1 cellular context compared by ENCODE assay signal in genomic region chr16:72996291-72997062, GRCh38.
TF ChIP-seq lines count a peak whose summit lies in the region.

No MANE protein-coding gene starts in this region.

TF ChIP-seq in HepG2, 621 proteins besides CTCF, POLR2A, EP300 and RAD21 (continued from another document and continues in another):
- TF ChIP-seq ZNF407 (CRISPR knock-in tag; IDR thresholded peaks at IDR 0.05; ENCODE audit: not compliant biosample characterization) = no peak
- TF ChIP-seq TARDBP (CRISPR knock-in tag; IDR thresholded peaks at IDR 0.05) = 0 out of 2 replicates have a peak, but pooled peaks have one; percentile 62
- TF ChIP-seq SRSF9 (IDR thresholded peaks at IDR 0.05; ENCODE audit: borderline replicate concordance, insufficient read depth, low read depth, low read length, poor library complexity, severe bottlenecking) = no peak
- TF ChIP-seq ZSCAN29 (CRISPR knock-in tag; conservative IDR thresholded peaks at IDR 0.05) = peak; percentile 73; the same call in 1 of the 2 replicates
- peak; percentile 67 for TF ChIP-seq POGZ (CRISPR knock-in tag; IDR thresholded peaks at IDR 0.05)
- peak; percentile 48; the same call in 1 of the 2 replicates for TF ChIP-seq RARA (CRISPR knock-in tag; IDR thresholded peaks at IDR 0.05)
- TF ChIP-seq, protein P1, sequence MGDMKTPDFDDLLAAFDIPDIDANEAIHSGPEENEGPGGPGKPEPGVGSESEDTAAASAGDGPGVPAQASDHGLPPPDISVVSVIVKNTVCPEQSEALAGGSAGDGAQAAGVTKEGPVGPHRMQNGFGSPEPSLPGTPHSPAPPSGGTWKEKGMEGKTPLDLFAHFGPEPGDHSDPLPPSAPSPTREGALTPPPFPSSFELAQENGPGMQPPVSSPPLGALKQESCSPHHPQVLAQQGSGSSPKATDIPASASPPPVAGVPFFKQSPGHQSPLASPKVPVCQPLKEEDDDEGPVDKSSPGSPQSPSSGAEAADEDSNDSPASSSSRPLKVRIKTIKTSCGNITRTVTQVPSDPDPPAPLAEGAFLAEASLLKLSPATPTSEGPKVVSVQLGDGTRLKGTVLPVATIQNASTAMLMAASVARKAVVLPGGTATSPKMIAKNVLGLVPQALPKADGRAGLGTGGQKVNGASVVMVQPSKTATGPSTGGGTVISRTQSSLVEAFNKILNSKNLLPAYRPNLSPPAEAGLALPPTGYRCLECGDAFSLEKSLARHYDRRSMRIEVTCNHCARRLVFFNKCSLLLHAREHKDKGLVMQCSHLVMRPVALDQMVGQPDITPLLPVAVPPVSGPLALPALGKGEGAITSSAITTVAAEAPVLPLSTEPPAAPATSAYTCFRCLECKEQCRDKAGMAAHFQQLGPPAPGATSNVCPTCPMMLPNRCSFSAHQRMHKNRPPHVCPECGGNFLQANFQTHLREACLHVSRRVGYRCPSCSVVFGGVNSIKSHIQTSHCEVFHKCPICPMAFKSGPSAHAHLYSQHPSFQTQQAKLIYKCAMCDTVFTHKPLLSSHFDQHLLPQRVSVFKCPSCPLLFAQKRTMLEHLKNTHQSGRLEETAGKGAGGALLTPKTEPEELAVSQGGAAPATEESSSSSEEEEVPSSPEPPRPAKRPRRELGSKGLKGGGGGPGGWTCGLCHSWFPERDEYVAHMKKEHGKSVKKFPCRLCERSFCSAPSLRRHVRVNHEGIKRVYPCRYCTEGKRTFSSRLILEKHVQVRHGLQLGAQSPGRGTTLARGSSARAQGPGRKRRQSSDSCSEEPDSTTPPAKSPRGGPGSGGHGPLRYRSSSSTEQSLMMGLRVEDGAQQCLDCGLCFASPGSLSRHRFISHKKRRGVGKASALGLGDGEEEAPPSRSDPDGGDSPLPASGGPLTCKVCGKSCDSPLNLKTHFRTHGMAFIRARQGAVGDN (CRISPR knock-in tag; IDR thresholded peaks at IDR 0.05) = peak; percentile 55
- TF ChIP-seq, protein P2, sequence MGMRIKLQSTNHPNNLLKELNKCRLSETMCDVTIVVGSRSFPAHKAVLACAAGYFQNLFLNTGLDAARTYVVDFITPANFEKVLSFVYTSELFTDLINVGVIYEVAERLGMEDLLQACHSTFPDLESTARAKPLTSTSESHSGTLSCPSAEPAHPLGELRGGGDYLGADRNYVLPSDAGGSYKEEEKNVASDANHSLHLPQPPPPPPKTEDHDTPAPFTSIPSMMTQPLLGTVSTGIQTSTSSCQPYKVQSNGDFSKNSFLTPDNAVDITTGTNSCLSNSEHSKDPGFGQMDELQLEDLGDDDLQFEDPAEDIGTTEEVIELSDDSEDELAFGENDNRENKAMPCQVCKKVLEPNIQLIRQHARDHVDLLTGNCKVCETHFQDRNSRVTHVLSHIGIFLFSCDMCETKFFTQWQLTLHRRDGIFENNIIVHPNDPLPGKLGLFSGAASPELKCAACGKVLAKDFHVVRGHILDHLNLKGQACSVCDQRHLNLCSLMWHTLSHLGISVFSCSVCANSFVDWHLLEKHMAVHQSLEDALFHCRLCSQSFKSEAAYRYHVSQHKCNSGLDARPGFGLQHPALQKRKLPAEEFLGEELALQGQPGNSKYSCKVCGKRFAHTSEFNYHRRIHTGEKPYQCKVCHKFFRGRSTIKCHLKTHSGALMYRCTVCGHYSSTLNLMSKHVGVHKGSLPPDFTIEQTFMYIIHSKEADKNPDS (CRISPR knock-in tag; IDR thresholded peaks at IDR 0.05) = 0 out of 2 replicates have a peak, but pooled peaks have one; percentile 56
- TF ChIP-seq ZNF7 (CRISPR knock-in tag; IDR thresholded peaks at IDR 0.05) = 0 out of 2 replicates have a peak, but pooled peaks have one; percentile 18
- TF ChIP-seq FOXA1 (IDR thresholded peaks at IDR 0.05) = no peak
- TF ChIP-seq FOXA1 (CRISPR knock-in tag; IDR thresholded peaks at IDR 0.05) = peak; percentile 28; the same call in 1 of the 2 replicates
- TF ChIP-seq, protein P3, sequence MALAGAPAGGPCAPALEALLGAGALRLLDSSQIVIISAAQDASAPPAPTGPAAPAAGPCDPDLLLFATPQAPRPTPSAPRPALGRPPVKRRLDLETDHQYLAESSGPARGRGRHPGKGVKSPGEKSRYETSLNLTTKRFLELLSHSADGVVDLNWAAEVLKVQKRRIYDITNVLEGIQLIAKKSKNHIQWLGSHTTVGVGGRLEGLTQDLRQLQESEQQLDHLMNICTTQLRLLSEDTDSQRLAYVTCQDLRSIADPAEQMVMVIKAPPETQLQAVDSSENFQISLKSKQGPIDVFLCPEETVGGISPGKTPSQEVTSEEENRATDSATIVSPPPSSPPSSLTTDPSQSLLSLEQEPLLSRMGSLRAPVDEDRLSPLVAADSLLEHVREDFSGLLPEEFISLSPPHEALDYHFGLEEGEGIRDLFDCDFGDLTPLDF (CRISPR knock-in tag; IDR thresholded peaks at IDR 0.05) = no peak
- no peak for TF ChIP-seq SETDB1 (CRISPR knock-in tag; IDR thresholded peaks at IDR 0.05; ENCODE audit: borderline replicate concordance)
- no peak for TF ChIP-seq NR3C1 (CRISPR knock-in tag; IDR thresholded peaks at IDR 0.05)
- no peak for TF ChIP-seq RFXANK (CRISPR knock-in tag; IDR thresholded peaks at IDR 0.05)
- TF ChIP-seq ZBTB44 (CRISPR knock-in tag; IDR thresholded peaks at IDR 0.05) = no peak
- peak; percentile 54 for TF ChIP-seq ZFX (CRISPR knock-in tag; IDR thresholded peaks at IDR 0.05; ENCODE audit: low read depth)
- TF ChIP-seq ZNF24 (IDR thresholded peaks at IDR 0.05) = no peak
- TF ChIP-seq, protein P4, sequence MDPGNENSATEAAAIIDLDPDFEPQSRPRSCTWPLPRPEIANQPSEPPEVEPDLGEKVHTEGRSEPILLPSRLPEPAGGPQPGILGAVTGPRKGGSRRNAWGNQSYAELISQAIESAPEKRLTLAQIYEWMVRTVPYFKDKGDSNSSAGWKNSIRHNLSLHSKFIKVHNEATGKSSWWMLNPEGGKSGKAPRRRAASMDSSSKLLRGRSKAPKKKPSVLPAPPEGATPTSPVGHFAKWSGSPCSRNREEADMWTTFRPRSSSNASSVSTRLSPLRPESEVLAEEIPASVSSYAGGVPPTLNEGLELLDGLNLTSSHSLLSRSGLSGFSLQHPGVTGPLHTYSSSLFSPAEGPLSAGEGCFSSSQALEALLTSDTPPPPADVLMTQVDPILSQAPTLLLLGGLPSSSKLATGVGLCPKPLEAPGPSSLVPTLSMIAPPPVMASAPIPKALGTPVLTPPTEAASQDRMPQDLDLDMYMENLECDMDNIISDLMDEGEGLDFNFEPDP (CRISPR knock-in tag; conservative IDR thresholded peaks at IDR 0.05) = no peak
- TF ChIP-seq TAF1 (CRISPR knock-in tag; IDR thresholded peaks at IDR 0.05) = no peak
- no peak for TF ChIP-seq ZNF337 (CRISPR knock-in tag; IDR thresholded peaks at IDR 0.05; ENCODE audit: borderline replicate concordance, low read depth)
- TF ChIP-seq, protein P5, sequence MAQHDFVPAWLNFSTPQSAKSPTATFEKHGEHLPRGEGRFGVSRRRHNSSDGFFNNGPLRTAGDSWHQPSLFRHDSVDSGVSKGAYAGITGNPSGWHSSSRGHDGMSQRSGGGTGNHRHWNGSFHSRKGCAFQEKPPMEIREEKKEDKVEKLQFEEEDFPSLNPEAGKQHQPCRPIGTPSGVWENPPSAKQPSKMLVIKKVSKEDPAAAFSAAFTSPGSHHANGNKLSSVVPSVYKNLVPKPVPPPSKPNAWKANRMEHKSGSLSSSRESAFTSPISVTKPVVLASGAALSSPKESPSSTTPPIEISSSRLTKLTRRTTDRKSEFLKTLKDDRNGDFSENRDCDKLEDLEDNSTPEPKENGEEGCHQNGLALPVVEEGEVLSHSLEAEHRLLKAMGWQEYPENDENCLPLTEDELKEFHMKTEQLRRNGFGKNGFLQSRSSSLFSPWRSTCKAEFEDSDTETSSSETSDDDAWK (CRISPR knock-in tag; IDR thresholded peaks at IDR 0.05) = no peak
- TF ChIP-seq GATAD1 (CRISPR knock-in tag; IDR thresholded peaks at IDR 0.05) = no peak
- TF ChIP-seq ZNF329 (CRISPR knock-in tag; IDR thresholded peaks at IDR 0.05; ENCODE audit: low read depth) = no peak
- TF ChIP-seq ZNF510 (CRISPR knock-in tag; IDR thresholded peaks at IDR 0.05; ENCODE audit: low read depth) = no peak
- no peak for TF ChIP-seq RFXAP (CRISPR knock-in tag; IDR thresholded peaks at IDR 0.05; ENCODE audit: borderline replicate concordance)
- TF ChIP-seq ZNF879 (CRISPR knock-in tag; IDR thresholded peaks at IDR 0.05) = no peak
- TF ChIP-seq, protein P6, sequence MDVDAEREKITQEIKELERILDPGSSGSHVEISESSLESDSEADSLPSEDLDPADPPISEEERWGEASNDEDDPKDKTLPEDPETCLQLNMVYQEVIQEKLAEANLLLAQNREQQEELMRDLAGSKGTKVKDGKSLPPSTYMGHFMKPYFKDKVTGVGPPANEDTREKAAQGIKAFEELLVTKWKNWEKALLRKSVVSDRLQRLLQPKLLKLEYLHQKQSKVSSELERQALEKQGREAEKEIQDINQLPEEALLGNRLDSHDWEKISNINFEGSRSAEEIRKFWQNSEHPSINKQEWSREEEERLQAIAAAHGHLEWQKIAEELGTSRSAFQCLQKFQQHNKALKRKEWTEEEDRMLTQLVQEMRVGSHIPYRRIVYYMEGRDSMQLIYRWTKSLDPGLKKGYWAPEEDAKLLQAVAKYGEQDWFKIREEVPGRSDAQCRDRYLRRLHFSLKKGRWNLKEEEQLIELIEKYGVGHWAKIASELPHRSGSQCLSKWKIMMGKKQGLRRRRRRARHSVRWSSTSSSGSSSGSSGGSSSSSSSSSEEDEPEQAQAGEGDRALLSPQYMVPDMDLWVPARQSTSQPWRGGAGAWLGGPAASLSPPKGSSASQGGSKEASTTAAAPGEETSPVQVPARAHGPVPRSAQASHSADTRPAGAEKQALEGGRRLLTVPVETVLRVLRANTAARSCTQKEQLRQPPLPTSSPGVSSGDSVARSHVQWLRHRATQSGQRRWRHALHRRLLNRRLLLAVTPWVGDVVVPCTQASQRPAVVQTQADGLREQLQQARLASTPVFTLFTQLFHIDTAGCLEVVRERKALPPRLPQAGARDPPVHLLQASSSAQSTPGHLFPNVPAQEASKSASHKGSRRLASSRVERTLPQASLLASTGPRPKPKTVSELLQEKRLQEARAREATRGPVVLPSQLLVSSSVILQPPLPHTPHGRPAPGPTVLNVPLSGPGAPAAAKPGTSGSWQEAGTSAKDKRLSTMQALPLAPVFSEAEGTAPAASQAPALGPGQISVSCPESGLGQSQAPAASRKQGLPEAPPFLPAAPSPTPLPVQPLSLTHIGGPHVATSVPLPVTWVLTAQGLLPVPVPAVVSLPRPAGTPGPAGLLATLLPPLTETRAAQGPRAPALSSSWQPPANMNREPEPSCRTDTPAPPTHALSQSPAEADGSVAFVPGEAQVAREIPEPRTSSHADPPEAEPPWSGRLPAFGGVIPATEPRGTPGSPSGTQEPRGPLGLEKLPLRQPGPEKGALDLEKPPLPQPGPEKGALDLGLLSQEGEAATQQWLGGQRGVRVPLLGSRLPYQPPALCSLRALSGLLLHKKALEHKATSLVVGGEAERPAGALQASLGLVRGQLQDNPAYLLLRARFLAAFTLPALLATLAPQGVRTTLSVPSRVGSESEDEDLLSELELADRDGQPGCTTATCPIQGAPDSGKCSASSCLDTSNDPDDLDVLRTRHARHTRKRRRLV (CRISPR knock-in tag; IDR thresholded peaks at IDR 0.05) = no peak
